ENCODE assay signal across 28 cellular contexts in the genomic region with DNA sequence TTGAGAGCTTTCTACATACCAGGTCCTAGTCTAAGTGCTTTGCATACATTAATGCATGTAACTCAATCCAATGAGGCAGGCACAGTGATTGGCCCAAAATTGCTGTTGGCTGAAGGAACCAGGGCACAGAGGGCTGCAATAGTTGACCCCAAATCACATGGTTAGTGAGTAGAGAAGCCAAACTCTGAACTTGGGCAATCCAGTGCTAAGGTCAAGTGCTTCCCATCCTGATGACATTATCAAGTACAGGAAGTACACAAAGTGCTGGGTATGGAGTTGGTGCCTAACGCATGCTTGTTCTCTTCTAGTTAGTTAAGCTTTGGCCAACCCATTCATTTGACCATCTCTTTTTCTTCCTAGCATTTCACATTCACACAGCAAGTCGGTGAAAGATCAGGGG. TPM values are rescaled to one million over a fixed set of nuclear protein-coding genes. Genes with fewer than 3 reads are reported as not detected.
"Had no signal": no experiment of that assay in that cellular context is flagged by ENCODE, and none has a peak within 500 bp of the region (broad histone marks: within the 10 kb centered on the region; RNA-seq: fewer than 3 reads in every experiment).

No MANE protein-coding gene starts in this region.

- ATAC-seq: left lung; naive thymus-derived CD8-positive, alpha-beta T cell; pancreas; right cardiac atrium; stimulated activated naive B cell treated with anti-CD40 and anti-IgM and Interleukin-4, amounts not matched to agents 10 μg/mL and 1 μg/mL and 100 μg/mL, for 72 hours; stimulated activated naive CD8-positive, alpha-beta T cell treated with anti-CD3 and anti-CD28 coated beads, Interleukin-15, Interleukin-2, amounts not matched to agents 100 U/mL and 50 U/mL, for 24 hours had no signal

- H3K27ac Mint-ChIP-seq: memory B cell; naive thymus-derived CD8-positive, alpha-beta T cell; nephron; stimulated activated naive B cell treated with anti-CD40 and anti-IgM and Interleukin-4, amounts not matched to agents 10 μg/mL and 1 μg/mL and 100 μg/mL, for 72 hours; type B pancreatic cell had no signal

- H3K36me3 ChIP-seq: left lung, pancreas, prostate gland, suprapubic skin, thoracic aorta, tibial artery had no signal

- DNase-seq: head of caudate nucleus; hippocampal formation; kidney glomerular epithelial cell; left cardiac atrium; left lung; naive thymus-derived CD8-positive, alpha-beta T cell; nucleus accumbens; pancreas; posterior cingulate gyrus; retina; right cardiac atrium; sigmoid colon; small intestine; stimulated activated CD4-positive, alpha-beta T cell treated with anti-CD3 and anti-CD28 coated beads, Interleukin-15, amount 100 ng/mL, for 24 hours; stimulated activated CD4-positive, alpha-beta T cell treated with anti-CD3 and anti-CD28 coated beads, Interleukin-2, amount 100 ng/mL, for 24 hours; stimulated activated CD4-positive, alpha-beta T cell treated with anti-CD3 and anti-CD28 coated beads, Interleukin-4, amount 100 ng/mL, for 1 hour; stimulated activated naive B cell treated with anti-CD40 and anti-IgM and Interleukin-4, amounts not matched to agents 10 μg/mL and 1 μg/mL and 100 μg/mL, for 72 hours; stimulated activated naive CD8-positive, alpha-beta T cell treated with anti-CD3 and anti-CD28 coated beads, Interleukin-15, Interleukin-2, amounts not matched to agents 100 U/mL and 50 U/mL, for 24 hours; stomach; tibial artery had no signal

- H3K27me3 ChIP-seq: pancreas, sigmoid colon, tibial artery had no signal

- H3K9me3 ChIP-seq: left lung, pancreas, prostate gland, sigmoid colon, stomach, suprapubic skin, thoracic aorta, tibial artery had no signal

- H3K4me1 Mint-ChIP-seq: memory B cell; naive thymus-derived CD8-positive, alpha-beta T cell; nephron; stimulated activated naive B cell treated with anti-CD40 and anti-IgM and Interleukin-4, amounts not matched to agents 10 μg/mL and 1 μg/mL and 100 μg/mL, for 72 hours had no signal

- H3K9me3 Mint-ChIP-seq: nephron, neural crest cell, type B pancreatic cell had no signal

- H3K27ac ChIP-seq: left lung, pancreas, prostate gland, stomach, suprapubic skin, thoracic aorta, tibial artery had no signal

- FAIRE-seq: keratinocyte, pancreas, small intestine had no signal

- H3K4me1 ChIP-seq: left lung, pancreas, prostate gland, suprapubic skin, tibial artery had no signal

- H3K36me3 Mint-ChIP-seq: naive thymus-derived CD8-positive, alpha-beta T cell; stimulated activated naive B cell treated with anti-CD40 and anti-IgM and Interleukin-4, amounts not matched to agents 10 μg/mL and 1 μg/mL and 100 μg/mL, for 72 hours; type B pancreatic cell had no signal

- H3K4me3 ChIP-seq: left lung, pancreas, prostate gland, sigmoid colon, stomach, suprapubic skin, thoracic aorta, tibial artery had no signal

- H3K4me3 Mint-ChIP-seq: memory B cell; naive thymus-derived CD8-positive, alpha-beta T cell; nephron; neural crest cell; stimulated activated naive B cell treated with anti-CD40 and anti-IgM and Interleukin-4, amounts not matched to agents 10 μg/mL and 1 μg/mL and 100 μg/mL, for 72 hours; type B pancreatic cell had no signal

RNA-seq across cellular contexts. Expression of gene KCNB1, which starts 7.2 kb away (rescaled TPM):
- polyA plus RNA-seq: keratinocyte; naive thymus-derived CD8-positive, alpha-beta T cell had no signal
